32 cellular contexts compared by ENCODE assay signal in the genomic region with DNA sequence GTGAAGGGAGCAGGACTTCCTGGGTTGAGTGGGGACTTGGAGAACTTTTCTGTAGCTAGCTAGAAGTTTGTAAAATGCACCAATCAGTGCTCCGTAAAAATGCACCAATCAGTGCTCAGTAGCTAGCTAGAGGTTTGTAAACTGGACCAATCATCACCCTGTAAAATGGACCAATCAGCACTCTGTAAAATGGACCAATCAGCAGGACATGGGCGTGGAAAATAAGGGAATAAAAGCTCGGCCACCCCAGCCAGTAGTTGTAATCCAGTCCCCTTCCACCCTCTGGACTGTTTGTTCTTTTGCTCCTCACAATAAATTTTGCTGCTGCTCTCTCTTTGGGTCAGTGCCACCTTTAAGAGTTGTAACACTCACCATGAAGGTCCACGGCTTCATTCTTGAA. TPM values are rescaled to one million over a fixed set of nuclear protein-coding genes. Genes with fewer than 3 reads are reported as not detected.
"Had no signal": no experiment of that assay in that cellular context is flagged by ENCODE, and none has a peak within 500 bp of the region (broad histone marks: within the 10 kb centered on the region; RNA-seq: fewer than 3 reads in every experiment).

No MANE protein-coding gene starts in this region.

- H3K4me3 ChIP-seq: esophagus muscularis mucosa, gastrocnemius medialis, heart left ventricle had no signal

- H3K9me3 Mint-ChIP-seq: activated CD4-positive, alpha-beta memory T cell treated with anti-CD3 and anti-CD28 coated beads for 36 hours; activated CD4-positive, alpha-beta T cell treated with anti-CD3 and anti-CD28 coated beads, Interleukin-2, amount 10 ng/mL, durations not matched to agents 24 days and 14 days; activated T-cell treated with anti-CD3 and anti-CD28 coated beads, Interleukin-2, amount 50 U/mL, for 4 hours; activated T-helper 17 cell treated with anti-CD3 and anti-CD28 coated beads, Interleukin-2, amount 50 U/mL, for 72 hours; effector memory CD8-positive, alpha-beta T cell had no signal

- FAIRE-seq: astrocyte, bronchial epithelial cell, colon had no signal

- H3K36me3 ChIP-seq: brain microvascular endothelial cell, esophagus muscularis mucosa, gastrocnemius medialis, heart left ventricle had no signal

- H3K27me3 ChIP-seq: brain microvascular endothelial cell, gastrocnemius medialis had no signal

- H3K27ac ChIP-seq: brain microvascular endothelial cell, esophagus muscularis mucosa, foreskin keratinocyte, gastrocnemius medialis, heart left ventricle had no signal

- H3K4me1 ChIP-seq: esophagus muscularis mucosa, foreskin keratinocyte, gastrocnemius medialis, heart left ventricle had no signal

- H3K9me3 ChIP-seq: esophagus muscularis mucosa, gastrocnemius medialis, heart left ventricle had no signal

- H3K4me3 Mint-ChIP-seq: activated CD4-positive, alpha-beta memory T cell treated with anti-CD3 and anti-CD28 coated beads for 36 hours; activated CD4-positive, alpha-beta T cell treated with anti-CD3 and anti-CD28 coated beads for 36 hours; activated CD4-positive, alpha-beta T cell treated with anti-CD3 and anti-CD28 coated beads, Interleukin-2, amount 10 ng/mL, durations not matched to agents 24 days and 14 days; activated CD8-positive, alpha-beta T cell treated with anti-CD3 and anti-CD28 coated beads, Interleukin-2, amount 10 ng/mL, durations not matched to agents 7 days and 5 days; activated naive CD8-positive, alpha-beta T cell; activated T-cell treated with anti-CD3 and anti-CD28 coated beads, Interleukin-2, amount 50 U/mL, for 4 hours; activated T-helper 17 cell treated with anti-CD3 and anti-CD28 coated beads, Interleukin-2, amount 50 U/mL, for 72 hours; effector memory CD8-positive, alpha-beta T cell had no signal

- H3K27ac Mint-ChIP-seq: activated CD4-positive, alpha-beta memory T cell treated with anti-CD3 and anti-CD28 coated beads for 36 hours; activated CD4-positive, alpha-beta T cell treated with anti-CD3 and anti-CD28 coated beads for 36 hours; activated CD4-positive, alpha-beta T cell treated with anti-CD3 and anti-CD28 coated beads, Interleukin-2, amount 10 ng/mL, durations not matched to agents 24 days and 14 days; activated CD8-positive, alpha-beta T cell treated with anti-CD3 and anti-CD28 coated beads, Interleukin-2, amount 10 ng/mL, durations not matched to agents 7 days and 5 days; activated naive CD8-positive, alpha-beta T cell; activated T-helper 17 cell treated with anti-CD3 and anti-CD28 coated beads, Interleukin-2, amount 50 U/mL, for 72 hours; effector memory CD8-positive, alpha-beta T cell had no signal

- H3K36me3 Mint-ChIP-seq: activated CD4-positive, alpha-beta memory T cell treated with anti-CD3 and anti-CD28 coated beads for 36 hours; activated naive CD8-positive, alpha-beta T cell had no signal

- DNase-seq: activated CD4-positive, alpha-beta memory T cell treated with anti-CD3 and anti-CD28 coated beads for 36 hours; activated CD4-positive, alpha-beta T cell treated with anti-CD3 and anti-CD28 coated beads for 36 hours; activated CD4-positive, alpha-beta T cell treated with anti-CD3 and anti-CD28 coated beads, Interleukin-2, amount 10 ng/mL, durations not matched to agents 24 days and 14 days; activated CD4-positive, CD25-positive, alpha-beta regulatory T cell; activated CD4-positive, CD25-positive, alpha-beta regulatory T cell treated with anti-CD3 and anti-CD28 coated beads, Interleukin-2, amount 50 U/mL, for 72 hours; activated CD8-positive, alpha-beta T cell treated with anti-CD3 and anti-CD28 coated beads, Interleukin-2, amount 10 ng/mL, durations not matched to agents 7 days and 5 days; activated effector memory CD4-positive, alpha-beta T cell treated with Interleukin-2 at 50 U/mL for 16 hours; activated gamma-delta T cell treated with Interleukin-2 at 50 U/mL for 16 hours; activated naive CD4-positive, alpha-beta T cell treated with anti-CD3 and anti-CD28 coated beads, Interleukin-2, amount 50 U/mL, for 16 hours; activated naive CD4-positive, alpha-beta T cell treated with Interleukin-2 at 50 U/mL for 16 hours; activated T-cell treated with anti-CD3 and anti-CD28 coated beads, Interleukin-2, amount 50 U/mL, for 4 hours; amniotic stem cell; anterior cingulate cortex; brain microvascular endothelial cell; cortex of kidney; dermis blood vessel endothelial cell; effector CD4-positive, alpha-beta T cell; effector memory CD8-positive, alpha-beta T cell; erythroblast; foreskin keratinocyte; gastrocnemius medialis; glutamatergic neuron; heart left ventricle had no signal

- ATAC-seq: activated CD4-positive, alpha-beta T cell treated with anti-CD3 and anti-CD28 coated beads for 36 hours; activated CD8-positive, alpha-beta T cell treated with anti-CD3 and anti-CD28 coated beads, Interleukin-2, amount 10 ng/mL, durations not matched to agents 7 days and 5 days; activated T-cell treated with anti-CD3 and anti-CD28 coated beads, Interleukin-2, amount 50 U/mL, for 4 hours; effector memory CD8-positive, alpha-beta T cell; foreskin keratinocyte; gastrocnemius medialis; heart left ventricle had no signal

RNA-seq across cellular contexts. Expression of a gene that starts 29.5 kb away (rescaled TPM):
- total RNA-seq: activated CD4-positive, alpha-beta memory T cell treated with anti-CD3 and anti-CD28 coated beads for 36 hours; activated CD8-positive, alpha-beta T cell treated with anti-CD3 and anti-CD28 coated beads, Interleukin-2, amount 10 ng/mL, durations not matched to agents 7 days and 5 days; activated T-helper 17 cell treated with anti-CD3 and anti-CD28 coated beads, Interleukin-2, amount 50 U/mL, for 72 hours; astrocyte; bronchial epithelial cell; cardiac septum; chondrocyte; dermis blood vessel endothelial cell; esophagus muscularis mucosa; foreskin keratinocyte; gastrocnemius medialis; heart left ventricle had no signal
- polyA plus RNA-seq: adipose tissue, foreskin keratinocyte, heart left ventricle had no signal
